10 cellular contexts compared by ENCODE assay signal in genomic region chr19:35513231-35513974, GRCh38. TPM values are rescaled to one million over a fixed set of nuclear protein-coding genes. Genes with fewer than 3 reads are reported as not detected.
DNase-seq lines count a peak whose midpoint lies in the region; ATAC-seq and TF ChIP-seq lines count a peak whose summit lies in the region.
"Had no signal": no experiment of that assay in that cellular context is flagged by ENCODE, and none has a peak within 500 bp of the region (broad histone marks: within the 10 kb centered on the region; RNA-seq: fewer than 3 reads in every experiment).

DMKN (minus strand) TSS chr19:35513649; CDS start chr19:35513475, 174 bp downstream.

- H3K4me1 ChIP-seq in heart left ventricle (peaks cover 0 to 23% (median 9%) of the 10 kb centered on the region in 12 donors), left lung (peaks cover 0 to 7% of the 10 kb centered on the region in 2 donors), urinary bladder (ENCODE audit: insufficient read depth) (no peaks in the 10 kb centered on the region)

- no peak for TF ChIP-seq POLR2A in heart left ventricle (IDR thresholded peaks at IDR 0.05)

- H3K27ac ChIP-seq in heart left ventricle: no peak within 1 kb of the TSS
- no peak within 1 kb of the TSS for H3K27ac ChIP-seq in left lung
- no peak within 1 kb of the TSS for H3K27ac ChIP-seq in urinary bladder (ENCODE audit: low read depth)

- WGBS in heart left ventricle, 4 donors: 62 to 69% (median 67%) methylated on average over 12 to 13 of the region's 13 CpGs
- 48% methylated on average over 13 of the region's 13 CpGs for WGBS in urinary bladder

- H3K9me3 ChIP-seq in heart left ventricle (no peaks in the 10 kb centered on the region), left lung (no peaks in the 10 kb centered on the region)

- H3K27me3 ChIP-seq in heart left ventricle: peaks cover 0 to 42% (median 27%) of the 10 kb centered on the region in 9 donors
- H3K27me3 ChIP-seq in left lung: peaks cover 4 to 66% of the 10 kb centered on the region in 2 donors

- DNase-seq in heart left ventricle (no peak), Right ventricle myocardium inferior (ENCODE audit: missing footprints) (no peak), cerebellar cortex (ENCODE audit: low spot score) (peak; percentile 27), left lung (no peak), NCI-H446 treated with DMSO at 0.1 percent for 48 hours (lab: John Stamatoyannopoulos, UW) (no peak), T-helper 2 cell (no peak)
- DNase-seq: activated CD4-positive, alpha-beta T cell treated with anti-CD3 and anti-CD28 coated beads, Interleukin-2, amount 50 U/mL, for 48 hours had no signal

- no peaks in the 10 kb centered on the region for H3K36me3 ChIP-seq in heart left ventricle
- no peaks in the 10 kb centered on the region for H3K36me3 ChIP-seq in left lung
- no peaks in the 10 kb centered on the region for H3K36me3 ChIP-seq in urinary bladder (ENCODE audit: insufficient read depth)

- TF ChIP-seq CTCF in heart left ventricle (IDR thresholded peaks at IDR 0.05): no peak
- no peak for TF ChIP-seq CTCF in left lung (IDR thresholded peaks at IDR 0.05)

- intact Hi-C loops in heart left ventricle (cut with DNase I) (loop anchor here in 1 of 10 donors (5.0 kb wide), 1 partner anchor 79 kb away; no protein-coding TSS in a partner anchor), Right ventricle myocardium inferior (cut with DNase I) (no loop called here), left lung (cut with DNase I) (no loop called here)

- ATAC-seq in heart left ventricle: no peak
- no peak for ATAC-seq in Right ventricle myocardium inferior
- peak; percentile 3 for ATAC-seq in left lung
- ATAC-seq in HG03457 (IDR thresholded peaks at IDR 0.05; ENCODE audit: unreplicated experiment): no peak

- H3K4me3 ChIP-seq in heart left ventricle (no peak within 1 kb of the TSS), left lung (no peak within 1 kb of the TSS), urinary bladder (ENCODE audit: low read depth, low read length) (no peak within 1 kb of the TSS)

RNA-seq across cellular contexts. Expression of gene DMKN, which starts in this region (rescaled TPM):
- total RNA-seq in heart left ventricle: 10 to 100 TPM in 7 of 9 donors, 1 to 10 TPM in 2; 7.8 to 26.9 (median 12.1) TPM
- polyA plus RNA-seq in heart left ventricle: 10 to 100 TPM; 18.2 to 38.8 TPM
- total RNA-seq in Right ventricle myocardium inferior: 3.4 TPM
- 100 to 1,000 TPM; 104 to 136 TPM for total RNA-seq in left lung
- 10.7 TPM for total RNA-seq in urinary bladder
- polyA plus RNA-seq in urinary bladder: 17.5 TPM
- total RNA-seq: dermis microvascular lymphatic vessel endothelial cell had no signal
